ENCODE assay signal across 17 cellular contexts in the genomic region with DNA sequence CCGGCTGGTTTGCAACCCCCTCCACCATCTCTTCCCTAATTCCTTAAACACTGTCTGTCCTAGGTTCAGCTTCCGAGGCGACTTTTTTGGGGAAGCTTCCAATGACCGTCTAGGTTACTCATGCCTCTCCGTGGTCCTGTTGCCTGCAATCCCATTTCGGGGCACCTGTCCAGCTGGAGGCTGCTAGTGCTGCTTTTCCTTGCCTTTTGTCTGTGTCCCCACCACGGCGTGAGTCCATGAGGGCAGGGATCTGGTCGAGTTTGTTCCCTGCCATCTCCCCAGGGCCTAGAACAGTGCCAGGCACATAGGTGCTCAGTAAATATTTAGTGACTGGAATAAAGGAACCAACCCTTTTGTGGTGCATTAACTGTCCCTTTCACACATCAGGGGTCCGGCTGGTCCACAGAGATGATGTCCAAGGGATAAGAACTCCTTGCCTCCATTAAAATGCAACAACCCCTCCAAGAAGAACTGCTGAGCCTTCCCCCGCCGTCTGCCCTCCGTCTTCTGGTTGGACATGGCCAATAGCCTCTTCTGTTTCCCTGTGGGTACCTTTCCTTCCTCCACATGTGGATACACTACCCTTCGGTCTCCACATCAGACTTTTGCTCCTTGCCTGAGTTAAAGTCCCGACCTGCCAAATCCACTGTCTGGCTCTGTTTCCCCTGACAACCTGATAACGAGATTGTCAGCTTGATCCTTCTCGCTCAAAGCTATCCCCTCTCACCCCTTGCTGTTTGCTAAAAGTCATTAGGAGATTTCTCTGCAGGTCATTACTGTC. TPM values are rescaled to one million over a fixed set of nuclear protein-coding genes. Genes with fewer than 3 reads are reported as not detected.
"Had no signal": no experiment of that assay in that cellular context is flagged by ENCODE, and none has a peak within 500 bp of the region (broad histone marks: within the 10 kb centered on the region; RNA-seq: fewer than 3 reads in every experiment).

No MANE protein-coding gene starts in this region.

- H3K9me3 ChIP-seq: neutrophil, transverse colon had no signal

- DNase-seq: activated B cell treated with CpG ODN at 0.5 μM for 24 hours; activated CD4-positive, alpha-beta T cell treated with anti-CD3 and anti-CD28 coated beads, Interleukin-2, amount 50 U/mL, for 1 hour; activated T-cell treated with anti-CD3 and anti-CD28 coated beads, Interleukin-2, amount 50 U/mL, for 1 hour; cortex of kidney; effector CD8-positive, alpha-beta T cell; foreskin keratinocyte; retina; stimulated activated CD4-positive, alpha-beta T cell treated with anti-CD3 and anti-CD28 coated beads, Interleukin-4, amount 100 ng/mL, for 24 hours; stimulated activated naive CD4-positive, alpha-beta T cell; transverse colon had no signal

- H3K4me1 Mint-ChIP-seq: activated B cell treated with CpG ODN at 0.5 μM for 24 hours had no signal

- H3K27ac ChIP-seq: foreskin keratinocyte, neutrophil, transverse colon had no signal

- H3K27ac Mint-ChIP-seq: activated B cell treated with CpG ODN at 0.5 μM for 24 hours; activated naive CD8-positive, alpha-beta T cell; T-helper 2 cell treated with Interferon-gamma antibody and Interleukin-4, amounts not matched to agents 5 μg/mL and 100 μg/mL, for 36 hours had no signal

- H3K4me3 Mint-ChIP-seq: activated B cell treated with CpG ODN at 0.5 μM for 24 hours; activated naive CD8-positive, alpha-beta T cell; brain; central memory CD8-positive, alpha-beta T cell; T-helper 2 cell treated with Interferon-gamma antibody and Interleukin-4, amounts not matched to agents 5 μg/mL and 100 μg/mL, for 36 hours had no signal

- H3K9me3 Mint-ChIP-seq: activated B cell treated with CpG ODN at 0.5 μM for 24 hours; central memory CD8-positive, alpha-beta T cell; T-helper 2 cell treated with Interferon-gamma antibody and Interleukin-4, amounts not matched to agents 5 μg/mL and 100 μg/mL, for 36 hours had no signal

- H3K4me1 ChIP-seq: foreskin keratinocyte had no signal

- H3K36me3 Mint-ChIP-seq: activated naive CD8-positive, alpha-beta T cell; brain had no signal

- H3K4me3 ChIP-seq: lung, transverse colon had no signal

- H3K36me3 ChIP-seq: neutrophil, transverse colon had no signal

RNA-seq across cellular contexts. Expression of gene SORCS2, which starts 5.6 kb away (rescaled TPM):
- total RNA-seq: activated B cell treated with CpG ODN at 0.5 μM for 24 hours; activated CD8-positive, alpha-beta memory T cell treated with anti-CD3 and anti-CD28 coated beads for 36 hours had no signal
